ENCODE assay signal across 17 cellular contexts in the genomic region with DNA sequence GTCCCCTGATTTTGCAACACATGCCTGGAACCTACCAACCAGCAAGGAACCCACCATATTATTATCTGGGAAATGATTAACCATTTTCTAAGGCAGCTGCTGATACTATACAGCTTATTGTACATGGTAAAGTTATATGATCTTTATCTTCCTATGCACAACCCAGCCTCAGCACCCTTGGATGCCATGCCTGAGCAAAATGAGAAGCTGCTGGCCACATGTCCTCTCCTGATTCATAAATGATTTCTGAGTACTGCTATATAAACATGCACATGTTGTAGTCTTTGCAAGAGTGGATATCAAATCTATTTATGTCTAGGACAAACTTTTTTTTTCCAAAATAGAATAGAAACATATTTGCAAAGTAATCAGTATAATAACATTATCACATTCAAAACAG.
DNase-seq lines count a peak whose midpoint lies in the region; ATAC-seq and TF ChIP-seq lines count a peak whose summit lies in the region.
"Had no signal": no experiment of that assay in that cellular context is flagged by ENCODE, and none has a peak within 500 bp of the region (broad histone marks: within the 10 kb centered on the region; RNA-seq: fewer than 3 reads in every experiment).

No MANE protein-coding gene starts in this region.

- peak; percentile 64 for ATAC-seq in PC-3
- no peak for ATAC-seq in stimulated activated naive CD8-positive, alpha-beta T cell treated with anti-CD3 and anti-CD28 coated beads, Interleukin-15, amount 100 ng/mL, for 72 hours
- ATAC-seq: HCT116 had no signal

- no peaks in the 10 kb centered on the region for H3K79me2 ChIP-seq in PC-3 (ENCODE audit: low read length)

- H3K27me3 Mint-ChIP-seq in stimulated activated naive CD8-positive, alpha-beta T cell treated with anti-CD3 and anti-CD28 coated beads, Interleukin-15, amount 100 ng/mL, for 72 hours, result no peaks in the 10 kb centered on the region
- H3K27me3 Mint-ChIP-seq: CD4-positive, alpha-beta T cell had no signal

- CTCF ChIA-PET in PC-3 (lab: Charles Lee), result no interaction called here

- H3K27ac Mint-ChIP-seq in stimulated activated naive CD8-positive, alpha-beta T cell treated with anti-CD3 and anti-CD28 coated beads, Interleukin-15, amount 100 ng/mL, for 72 hours, result no peak overlapping the region
- H3K27ac Mint-ChIP-seq: CD4-positive, alpha-beta T cell; HFFc6 had no signal

- DNase-seq in NCI-H69 (lab: John Stamatoyannopoulos, UW), result peak; percentile 5
- peak; percentile 1 for DNase-seq in PC-3
- DNase-seq in renal cortical epithelial cell (ENCODE audit: low read depth), result peak; percentile 7
- no peak for DNase-seq in GM13976 (ENCODE audit: low spot score)
- DNase-seq in stimulated activated naive CD8-positive, alpha-beta T cell treated with anti-CD3 and anti-CD28 coated beads, Interleukin-15, amount 100 ng/mL, for 72 hours, result no peak
- DNase-seq in AG08396 (ENCODE audit: low spot score), result no peak
- DNase-seq: CD4-positive, alpha-beta T cell; DMS153; DND-41; EL; GOT3; H7; HFFc6 had no signal

- peak overlapping the region; percentile 31; the same call in 1 of the 2 replicates for H3K4me2 ChIP-seq in PC-3 (ENCODE audit: low read length)

- H3K4me1 ChIP-seq in PC-3 (ENCODE audit: insufficient read depth, low read length), result peaks cover 11% of the 10 kb centered on the region

- no peak overlapping the region for H3K4me3 Mint-ChIP-seq in stimulated activated naive CD8-positive, alpha-beta T cell treated with anti-CD3 and anti-CD28 coated beads, Interleukin-15, amount 100 ng/mL, for 72 hours
- H3K4me3 Mint-ChIP-seq: CD4-positive, alpha-beta T cell; HFFc6 had no signal

- BruUV-seq in PC-3 (replicated peaks; lab: Mats Ljungman, UMichigan), result no TSS peak

- H3K27me3 ChIP-seq in PC-3 (ENCODE audit: low read length), result no peaks in the 10 kb centered on the region

- no peaks in the 10 kb centered on the region for H3K4me1 Mint-ChIP-seq in stimulated activated naive CD8-positive, alpha-beta T cell treated with anti-CD3 and anti-CD28 coated beads, Interleukin-15, amount 100 ng/mL, for 72 hours

- H3K9me2 ChIP-seq in PC-3 (replicated peaks; ENCODE audit: low read length), result no peaks in the 10 kb centered on the region

- no peak for TF ChIP-seq CTCF in 22Rv1 (IDR thresholded peaks at IDR 0.05)
- TF ChIP-seq CTCF in PC-3 (conservative IDR thresholded peaks at IDR 0.05; ENCODE audit: low read depth, low read length), result no peak
- no peak for TF ChIP-seq CTCF in GM13976 (IDR thresholded peaks at IDR 0.05; ENCODE audit: borderline replicate concordance, control extremely low read depth, extremely low read depth, insufficient read depth, missing control alignments)

- H2AFZ ChIP-seq in PC-3 (ENCODE audit: low read length), result no peak overlapping the region

- H3F3A ChIP-seq in PC-3 (ENCODE audit: low read length, unreplicated experiment), result no peaks in the 10 kb centered on the region

- intact Hi-C loops in PC-3 (cut with micrococcal nuclease), result no loop called here

- no peaks in the 10 kb centered on the region for H3K36me3 ChIP-seq in PC-3 (ENCODE audit: low read depth, low read length)

- H4K20me1 ChIP-seq in PC-3 (ENCODE audit: low read length), result no peaks in the 10 kb centered on the region

- H3K9ac ChIP-seq in PC-3 (ENCODE audit: low read length), result no peak overlapping the region

- in situ Hi-C loops in GM13976 (cut with MboI; ENCODE audit: low sequenced_read_pairs, unreplicated experiment), result no loop called here

- H3K27ac ChIP-seq in 22Rv1 (peak overlapping the region; percentile 37), PC-3 (ENCODE audit: low read length) (no peak overlapping the region)
- H3K27ac ChIP-seq: C4-2B, HL-60 had no signal

- H3K4me3 ChIP-seq in PC-3 (ENCODE audit: low read length), result no peak overlapping the region

- no peaks in the 10 kb centered on the region for H3K9me3 Mint-ChIP-seq in stimulated activated naive CD8-positive, alpha-beta T cell treated with anti-CD3 and anti-CD28 coated beads, Interleukin-15, amount 100 ng/mL, for 72 hours

- H3K9me3 ChIP-seq in PC-3 (ENCODE audit: low read length), result no peaks in the 10 kb centered on the region

- POLR2A ChIA-PET in PC-3 (lab: Charles Lee; ENCODE audit: unreplicated experiment), result no interaction called here

Comparison
In these comparisons a context has a peak if more than half of its experiments do, and no peak if none do; other contexts are left out.
1. DNase-seq: peak in NCI-H69 (single experiment), PC-3 (single experiment) and renal cortical epithelial cell (single experiment); none in GM13976 (single experiment), stimulated activated naive CD8-positive, alpha-beta T cell treated with anti-CD3 and anti-CD28 coated beads, Interleukin-15, amount 100 ng/mL, for 72 hours (0 of 2) and AG08396 (single experiment).